ENCODE assay signal across 18 cellular contexts in genomic region chr12:94972795-94973194, GRCh38.
"Had no signal": no experiment of that assay in that cellular context is flagged by ENCODE, and none has a peak within 500 bp of the region (broad histone marks: within the 10 kb centered on the region; RNA-seq: fewer than 3 reads in every experiment).

No MANE protein-coding gene starts in this region.

- H3K27ac ChIP-seq: ascending aorta, breast epithelium, coronary artery, gastrocnemius medialis, tibial artery had no signal

- H3K27ac Mint-ChIP-seq: memory B cell had no signal

- ATAC-seq: gastrocnemius medialis; natural killer cell treated with Interleukin-12 subunit alpha and Interleukin-12 subunit beta and Interleukin-15 and Interleukin-18, amount 100 ng/mL, for 72 hours; stimulated activated naive CD8-positive, alpha-beta T cell treated with anti-CD3 and anti-CD28 coated beads, Interleukin-15, Interleukin-2, amounts not matched to agents 100 U/mL and 50 U/mL, for 24 hours had no signal

- H3K4me3 Mint-ChIP-seq: memory B cell; natural killer cell treated with Interleukin-12 subunit alpha and Interleukin-12 subunit beta and Interleukin-15 and Interleukin-18, amount 100 ng/mL, for 72 hours had no signal

- H3K9me3 Mint-ChIP-seq: memory B cell; natural killer cell treated with Interleukin-12 subunit alpha and Interleukin-12 subunit beta and Interleukin-15 and Interleukin-18, amount 100 ng/mL, for 72 hours had no signal

- H3K4me1 ChIP-seq: ascending aorta, breast epithelium, gastrocnemius medialis, tibial artery had no signal

- H3K4me3 ChIP-seq: ascending aorta, breast epithelium, coronary artery, gastrocnemius medialis, tibial artery had no signal

- H3K36me3 Mint-ChIP-seq: natural killer cell treated with Interleukin-12 subunit alpha and Interleukin-12 subunit beta and Interleukin-15 and Interleukin-18, amount 100 ng/mL, for 72 hours had no signal

- DNase-seq: activated CD4-positive, alpha-beta T cell treated with anti-CD3 and anti-CD28 coated beads, Interleukin-2, amount 50 U/mL, for 48 hours; activated naive CD4-positive, alpha-beta T cell; activated T-cell treated with anti-CD3 and anti-CD28 coated beads for 4 hours; effector CD4-positive, alpha-beta T cell; gastrocnemius medialis; head of caudate nucleus; kidney glomerular epithelial cell; nucleus accumbens; posterior cingulate gyrus; retina; stimulated activated naive CD8-positive, alpha-beta T cell treated with anti-CD3 and anti-CD28 coated beads, Interleukin-15, Interleukin-2, amounts not matched to agents 100 U/mL and 50 U/mL, for 24 hours; substantia nigra; tibial artery had no signal

- H3K36me3 ChIP-seq: breast epithelium had no signal

- H3K9me3 ChIP-seq: ascending aorta, breast epithelium, gastrocnemius medialis, tibial artery had no signal

- H3K27me3 Mint-ChIP-seq: memory B cell; natural killer cell treated with Interleukin-12 subunit alpha and Interleukin-12 subunit beta and Interleukin-15 and Interleukin-18, amount 100 ng/mL, for 72 hours had no signal

- H3K27me3 ChIP-seq: ascending aorta, breast epithelium, gastrocnemius medialis, tibial artery had no signal
